In genomic region chr14:97426776-97427175, GRCh38 we compare ENCODE assay signal across 17 cellular contexts.
DNase-seq lines count a peak whose midpoint lies in the region; ATAC-seq and TF ChIP-seq lines count a peak whose summit lies in the region.
"Had no signal": no experiment of that assay in that cellular context is flagged by ENCODE, and none has a peak within 500 bp of the region (broad histone marks: within the 10 kb centered on the region; RNA-seq: fewer than 3 reads in every experiment).

No MANE protein-coding gene starts in this region.

- CTCF ChIA-PET in Caco-2 (lab: Charles Lee): interaction anchor here (1.2 kb wide), 1 partner anchor 17 kb away, joined by 3 read pairs; no protein-coding TSS in a partner anchor

- H3K4me1 ChIP-seq in Caco-2: no peaks in the 10 kb centered on the region
- no peaks in the 10 kb centered on the region for H3K4me1 ChIP-seq in OCI-LY3 (ENCODE audit: low read length)
- H3K4me1 ChIP-seq: BE2C had no signal

- peaks cover 3% of the 10 kb centered on the region for H3K27me3 Mint-ChIP-seq in Caco-2 (ENCODE audit: insufficient read depth, unreplicated experiment)
- H3K27me3 Mint-ChIP-seq: CD4-positive, CD25-positive, alpha-beta regulatory T cell; IgD-negative memory B cell had no signal

- H3K36me3 ChIP-seq in Caco-2 (ENCODE audit: control insufficient read depth, insufficient read depth, low read length): no peaks in the 10 kb centered on the region
- no peaks in the 10 kb centered on the region for H3K36me3 ChIP-seq in H7 (replicated peaks; ENCODE audit: control insufficient read depth, insufficient read depth, low read length)
- no peaks in the 10 kb centered on the region for H3K36me3 ChIP-seq in OCI-LY3 (replicated peaks; ENCODE audit: low read depth, low read length)
- H3K36me3 ChIP-seq: BE2C had no signal

- no peaks in the 10 kb centered on the region for H3K4me1 Mint-ChIP-seq in Caco-2 (ENCODE audit: low read depth, unreplicated experiment)
- peaks cover 4% of the 10 kb centered on the region for H3K4me1 Mint-ChIP-seq in stimulated activated effector memory CD8-positive, alpha-beta T cell treated with anti-CD3 and anti-CD28 coated beads, Interleukin-12 subunit alpha, Interleukin-12 subunit beta, amount 100 ng/mL, for 72 hours
- H3K4me1 Mint-ChIP-seq: CD4-positive, CD25-positive, alpha-beta regulatory T cell; IgD-negative memory B cell had no signal

- intact Hi-C loops in Caco-2 (cut with micrococcal nuclease; ENCODE audit: unreplicated experiment): no loop called here

- no peak overlapping the region for H3K4me3 ChIP-seq in Caco-2 (ENCODE audit: low read depth, low read length)
- no peak overlapping the region for H3K4me3 ChIP-seq in H7 (ENCODE audit: insufficient read depth, low read depth, low read length)
- no peak overlapping the region for H3K4me3 ChIP-seq in OCI-LY3 (ENCODE audit: low read length)

- no TSS peak for BruUV-seq in Caco-2 (replicated peaks; lab: Mats Ljungman, UMichigan)

- peak in 1 of 2 experiments; percentile 14 for DNase-seq in Caco-2
- peak; percentile 36 for DNase-seq in H7
- no peak for DNase-seq in stimulated activated effector memory CD8-positive, alpha-beta T cell treated with anti-CD3 and anti-CD28 coated beads, Interleukin-12 subunit alpha, Interleukin-12 subunit beta, amount 100 ng/mL, for 72 hours (ENCODE audit: low spot score in 2 of 2)
- no peak for DNase-seq in NCI-H446 (lab: John Stamatoyannopoulos, UW)
- no peak for DNase-seq in dedifferentiated amniotic fluid mesenchymal stem cell (ENCODE audit: extremely low spot score)
- DNase-seq: BE2C; C1 segment of cervical spinal cord; CD4-positive, CD25-positive, alpha-beta regulatory T cell; CD8-positive, alpha-beta memory T cell; COR-L47; GDM1; GOT3; H9; KBM-7 had no signal

- no peak overlapping the region for H3K9ac ChIP-seq in OCI-LY3 (ENCODE audit: low read length)

- no peaks in the 10 kb centered on the region for H3K9me3 ChIP-seq in Caco-2
- no peaks in the 10 kb centered on the region for H3K9me3 ChIP-seq in OCI-LY3 (ENCODE audit: insufficient read depth, low read length)
- H3K9me3 ChIP-seq: BE2C had no signal

- no peak for ATAC-seq in stimulated activated effector memory CD8-positive, alpha-beta T cell treated with anti-CD3 and anti-CD28 coated beads, Interleukin-12 subunit alpha, Interleukin-12 subunit beta, amount 100 ng/mL, for 72 hours
- ATAC-seq: HepG2 had no signal

- H3K9me3 Mint-ChIP-seq in Caco-2 (ENCODE audit: unreplicated experiment): no peaks in the 10 kb centered on the region
- no peaks in the 10 kb centered on the region for H3K9me3 Mint-ChIP-seq in stimulated activated effector memory CD8-positive, alpha-beta T cell treated with anti-CD3 and anti-CD28 coated beads, Interleukin-12 subunit alpha, Interleukin-12 subunit beta, amount 100 ng/mL, for 72 hours
- H3K9me3 Mint-ChIP-seq: CD8-positive, alpha-beta memory T cell; H9 had no signal

- H3K79me2 ChIP-seq in OCI-LY3 (ENCODE audit: low read length): no peaks in the 10 kb centered on the region

- POLR2A ChIA-PET in Caco-2 (lab: Charles Lee): no interaction called here

- TF ChIP-seq CTCF in Caco-2 (IDR thresholded peaks at IDR 0.05; ENCODE audit: insufficient read depth in 1 of 2, low read depth in 1 of 2, low read length in 1 of 2, severe bottlenecking in 1 of 2, unreplicated experiment in 1 of 2): peak; percentile 12 to 17
- peak; percentile 11; the same call in 1 of the 2 replicates for TF ChIP-seq CTCF in OCI-LY3 (IDR thresholded peaks at IDR 0.05; ENCODE audit: low read depth, low read length)

- H3K4me3 Mint-ChIP-seq in Caco-2 (ENCODE audit: unreplicated experiment): no peak overlapping the region
- no peak overlapping the region for H3K4me3 Mint-ChIP-seq in stimulated activated effector memory CD8-positive, alpha-beta T cell treated with anti-CD3 and anti-CD28 coated beads, Interleukin-12 subunit alpha, Interleukin-12 subunit beta, amount 100 ng/mL, for 72 hours
- H3K4me3 Mint-ChIP-seq: CD8-positive, alpha-beta memory T cell; H9; IgD-negative memory B cell had no signal

- H3K36me3 Mint-ChIP-seq in Caco-2 (ENCODE audit: insufficient read depth, unreplicated experiment): no peaks in the 10 kb centered on the region
- no peaks in the 10 kb centered on the region for H3K36me3 Mint-ChIP-seq in stimulated activated effector memory CD8-positive, alpha-beta T cell treated with anti-CD3 and anti-CD28 coated beads, Interleukin-12 subunit alpha, Interleukin-12 subunit beta, amount 100 ng/mL, for 72 hours
- H3K36me3 Mint-ChIP-seq: CD4-positive, CD25-positive, alpha-beta regulatory T cell; IgD-negative memory B cell had no signal

- no peak overlapping the region for H2AFZ ChIP-seq in OCI-LY3 (ENCODE audit: low read depth, low read length)

- H3K27ac ChIP-seq in OCI-LY3 (ENCODE audit: low read length): no peak overlapping the region

- no peak overlapping the region for H3K27ac Mint-ChIP-seq in Caco-2 (ENCODE audit: unreplicated experiment)
- peak overlapping the region; percentile 21 for H3K27ac Mint-ChIP-seq in stimulated activated effector memory CD8-positive, alpha-beta T cell treated with anti-CD3 and anti-CD28 coated beads, Interleukin-12 subunit alpha, Interleukin-12 subunit beta, amount 100 ng/mL, for 72 hours
- H3K27ac Mint-ChIP-seq: H9, IgD-negative memory B cell had no signal

- no peaks in the 10 kb centered on the region for H4K20me1 ChIP-seq in OCI-LY3 (ENCODE audit: insufficient read depth, low read length)

- H3K27me3 ChIP-seq in Caco-2 (replicated peaks; ENCODE audit: control insufficient read depth, insufficient read depth, low read length) (no peaks in the 10 kb centered on the region), H7 (ENCODE audit: control insufficient read depth, insufficient read depth, low read length) (no peaks in the 10 kb centered on the region), OCI-LY3 (ENCODE audit: low read depth, low read length) (peaks cover 4% of the 10 kb centered on the region; the same call in 1 of the 2 replicates)
- H3K27me3 ChIP-seq: BE2C had no signal

- no peak overlapping the region for H3K4me2 ChIP-seq in OCI-LY3 (ENCODE audit: low read length)
